ENCODE assay signal across 17 cellular contexts in the genomic region with DNA sequence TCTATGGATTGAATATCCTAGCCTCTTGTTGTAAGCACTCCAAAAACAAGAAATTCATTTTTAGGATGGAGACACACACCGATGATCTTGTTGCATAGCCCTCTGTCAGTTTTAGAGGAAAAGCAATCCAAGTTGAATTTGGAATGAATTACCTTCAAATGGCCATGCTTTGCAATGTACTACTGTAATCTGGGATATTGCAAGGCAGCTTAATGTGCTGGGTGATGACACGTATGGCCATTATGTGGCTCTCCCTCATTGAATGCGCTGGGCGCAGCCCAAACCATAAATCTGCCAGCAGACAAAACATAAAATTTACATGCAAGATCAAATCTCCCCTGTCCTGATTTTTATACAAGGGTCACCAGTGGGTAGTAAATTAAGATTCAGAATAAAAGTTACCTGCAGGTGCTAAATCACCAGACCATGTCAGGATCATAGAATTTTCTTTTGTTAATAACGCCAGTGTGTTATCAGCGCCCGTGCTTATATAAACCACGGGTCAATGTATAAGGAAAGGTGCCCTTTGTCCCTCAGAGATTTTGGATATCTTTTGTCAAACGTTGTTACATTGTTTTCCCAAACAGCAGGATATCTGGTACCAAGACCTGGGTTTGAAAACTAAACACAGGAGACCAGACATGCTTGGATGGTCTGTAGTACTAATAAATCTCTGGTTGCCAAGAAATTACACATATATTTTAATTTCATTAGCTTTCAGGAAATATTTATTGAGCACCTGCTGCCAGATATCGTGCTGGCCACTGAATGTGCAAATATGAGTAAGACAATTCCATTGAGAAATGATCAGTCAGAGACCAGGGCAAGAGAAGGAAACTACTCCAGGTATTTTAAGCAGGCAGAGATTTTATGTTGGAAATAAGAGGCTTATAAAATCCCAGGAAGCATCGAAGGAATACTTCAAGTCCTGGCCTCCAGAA.
"Had no signal": no experiment of that assay in that cellular context is flagged by ENCODE, and none has a peak within 500 bp of the region (broad histone marks: within the 10 kb centered on the region; RNA-seq: fewer than 3 reads in every experiment).

No MANE protein-coding gene starts in this region.

- ATAC-seq: activated T-cell treated with anti-CD3 and anti-CD28 coated beads, Interleukin-2, amount 50 U/mL, for 4 hours; left colon; upper lobe of right lung; WTC11 had no signal

- DNase-seq: activated CD4-positive, alpha-beta memory T cell treated with anti-CD3 and anti-CD28 coated beads, Interleukin-2, amount 10 ng/mL, durations not matched to agents 7 days and 5 days; activated CD4-positive, alpha-beta T cell treated with anti-CD3 and anti-CD28 coated beads for 4 hours; activated effector memory CD4-positive, alpha-beta T cell treated with anti-CD3 and anti-CD28 coated beads, Interleukin-2, amount 50 U/mL, for 16 hours; activated T-cell treated with anti-CD3 and anti-CD28 coated beads, Interleukin-2, amount 50 U/mL, for 4 hours; amniotic stem cell; dorsolateral prefrontal cortex; endodermal cell; erythroblast; left colon; sigmoid colon; spleen; stomach; testis; upper lobe of right lung had no signal

- H3K27ac ChIP-seq: dorsolateral prefrontal cortex, neural progenitor cell, sigmoid colon, spleen, stomach, testis, upper lobe of right lung had no signal

- H3K4me3 ChIP-seq: dorsolateral prefrontal cortex, lung, neural progenitor cell, sigmoid colon, spleen, stomach, testis, upper lobe of right lung had no signal

- H3K4me1 ChIP-seq: sigmoid colon, spleen, testis, upper lobe of right lung had no signal

- H3K9ac ChIP-seq: neural progenitor cell had no signal

- H3K36me3 ChIP-seq: neural progenitor cell, sigmoid colon, spleen, stomach, upper lobe of right lung had no signal

- H3K27me3 ChIP-seq: neural progenitor cell, sigmoid colon, testis, upper lobe of right lung had no signal

- H2AFZ ChIP-seq: neural progenitor cell had no signal

- H3K9me3 ChIP-seq: sigmoid colon, spleen, stomach, testis, upper lobe of right lung had no signal

- H3K4me2 ChIP-seq: neural progenitor cell had no signal
